21 cellular contexts compared by ENCODE assay signal in the genomic region with DNA sequence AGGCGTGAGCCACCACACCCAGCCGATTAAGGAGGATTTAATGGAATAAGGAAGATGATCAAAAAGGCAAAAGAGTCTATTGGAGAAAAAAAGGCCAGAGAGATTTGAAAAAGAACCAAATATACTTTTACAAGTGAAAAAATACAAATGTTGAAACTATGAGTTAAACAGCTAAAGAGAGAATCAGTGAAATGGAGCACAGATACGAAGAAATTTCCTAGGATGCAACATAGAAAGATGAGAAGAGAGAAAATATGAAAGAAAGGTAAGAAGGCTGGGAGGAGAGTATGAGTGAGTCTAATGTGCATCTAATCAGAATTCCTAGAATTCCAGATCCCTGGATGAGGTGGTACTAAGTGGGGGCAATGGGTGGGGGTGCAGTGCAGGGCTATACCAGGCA.
"Had no signal": no experiment of that assay in that cellular context is flagged by ENCODE, and none has a peak within 500 bp of the region (broad histone marks: within the 10 kb centered on the region; RNA-seq: fewer than 3 reads in every experiment).

No MANE protein-coding gene starts in this region.

- FAIRE-seq: HTR-8/SVneo, RCC 7860 had no signal

- H3K4me3 ChIP-seq: MG63 had no signal

- H3K27me3 ChIP-seq: MG63 had no signal

- H3K36me3 ChIP-seq: MG63 had no signal

- H3K27ac ChIP-seq: HL-60 had no signal

- DNase-seq: Karpas-422, KG1, MG63, NCI-H1092, NCI-H1105 treated with DMSO at 0.1 percent for 48 hours, NCI-H1417 treated with DMSO at 0.1 percent for 48 hours, NCI-H146, NCI-H1694 treated with DMSO at 0.1 percent for 48 hours, NCI-H1930, NCI-H2081, NCI-H2107, NCI-H2227 treated with DMSO at 0.1 percent for 48 hours, NCI-H510A, NCI-H524 treated with DMSO at 0.1 percent for 48 hours, NCI-H69, NCI-H774, RPMI8226, SHP77 had no signal
